Comparison of ENCODE assay signal across 14 cellular contexts in the genomic region with DNA sequence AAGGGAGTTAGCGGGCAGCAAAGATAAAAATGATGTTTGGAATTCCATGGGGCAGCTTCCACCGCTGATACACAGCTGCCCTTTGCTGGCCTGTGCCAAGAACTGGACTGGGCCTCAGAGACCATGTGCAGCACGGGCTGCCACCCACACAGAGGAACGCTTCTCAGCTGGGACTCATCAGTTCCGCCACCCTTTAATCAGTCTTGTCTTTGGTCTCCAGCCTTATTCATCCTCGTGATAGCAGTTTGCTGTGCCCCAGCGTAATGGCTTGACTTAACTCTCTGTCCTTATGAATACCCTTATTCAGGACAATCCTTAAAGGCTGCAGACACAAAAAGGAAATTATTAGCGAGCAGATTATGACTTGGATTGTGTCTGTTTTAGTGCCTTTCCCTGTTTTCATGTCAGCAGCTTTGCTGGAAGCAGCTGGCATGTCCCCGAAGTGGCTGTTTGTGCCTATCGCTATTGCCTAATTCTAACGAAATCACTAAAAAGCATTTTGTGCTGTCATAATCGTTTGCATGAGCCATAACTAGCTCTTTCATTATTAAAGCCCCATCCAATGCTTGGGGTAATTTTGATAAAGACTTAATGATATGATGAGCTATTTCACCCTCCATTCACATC.
DNase-seq lines count a peak whose midpoint lies in the region; ATAC-seq and TF ChIP-seq lines count a peak whose summit lies in the region.
"Had no signal": no experiment of that assay in that cellular context is flagged by ENCODE, and none has a peak within 500 bp of the region (broad histone marks: within the 10 kb centered on the region; RNA-seq: fewer than 3 reads in every experiment).

No MANE protein-coding gene starts in this region.

- peak overlapping the region; percentile 21; the same call in 1 of the 2 replicates for H2AFZ ChIP-seq in GM23248

- WGBS in GM23248 (ENCODE audit: low coverage in 1 of 2, low lambda C conversion rate in 2 of 2, missing lambda C conversion rate in 2 of 2), 2 experiments, result 4% methylated on average over 12 of the region's 12 CpGs

- no peaks in the 10 kb centered on the region for H3K79me2 ChIP-seq in GM23248 (ENCODE audit: insufficient read depth)

- no peaks in the 10 kb centered on the region for H3K9me3 ChIP-seq in GM23248 (ENCODE audit: low read depth)
- H3K9me3 ChIP-seq: neutrophil had no signal

- no peak for TF ChIP-seq CTCF in chondrocyte (IDR thresholded peaks at IDR 0.05)

- intact Hi-C loops in left ventricle myocardium superior (cut with micrococcal nuclease), result no loop called here

- H3K36me3 Mint-ChIP-seq in natural killer cell treated with Interleukin-12 subunit alpha and Interleukin-12 subunit beta and Interleukin-15 and Interleukin-18, amount 100 ng/mL, for 72 hours, result no peaks in the 10 kb centered on the region
- no peaks in the 10 kb centered on the region for H3K36me3 Mint-ChIP-seq in chondrocyte (ENCODE audit: low read depth)

- peak; percentile 68 for DNase-seq in GM23248
- peak; percentile 49 for DNase-seq in left ventricle myocardium superior
- DNase-seq in putamen (ENCODE audit: low spot score), result peak; percentile 86
- no peak for DNase-seq in activated T-cell treated with anti-CD3 and anti-CD28 coated beads, Interleukin-2, amount 50 U/mL, for 1 hour
- DNase-seq in natural killer cell treated with Interleukin-12 subunit alpha and Interleukin-12 subunit beta and Interleukin-15 and Interleukin-18, amount 100 ng/mL, for 72 hours (ENCODE audit: low spot score), result no peak
- DNase-seq in chondrocyte (ENCODE audit: low spot score), result no peak
- DNase-seq: CD8-positive, alpha-beta memory T cell; NCI-H510A; SHP77 treated with DMSO at 0.1 percent for 48 hours; stimulated activated CD4-positive, alpha-beta T cell treated with anti-CD3 and anti-CD28 coated beads, Interleukin-2, amount 100 ng/mL, for 48 hours; stimulated activated naive CD4-positive, alpha-beta T cell treated with Interleukin-2 at 50 U/mL for 16 hours had no signal

- H3K27me3 ChIP-seq in GM23248 (replicated peaks; ENCODE audit: insufficient read depth), result no peaks in the 10 kb centered on the region
- H3K27me3 ChIP-seq: neutrophil had no signal

- ATAC-seq in left ventricle myocardium superior (peak; percentile 81), HG03097 (IDR thresholded peaks at IDR 0.05; ENCODE audit: low FRiP score, unreplicated experiment) (no peak)
- ATAC-seq in natural killer cell treated with Interleukin-12 subunit alpha and Interleukin-12 subunit beta and Interleukin-15 and Interleukin-18, amount 100 ng/mL, for 72 hours, result no peak

- H3K4me3 Mint-ChIP-seq in natural killer cell treated with Interleukin-12 subunit alpha and Interleukin-12 subunit beta and Interleukin-15 and Interleukin-18, amount 100 ng/mL, for 72 hours, result no peak overlapping the region
- no peak overlapping the region for H3K4me3 Mint-ChIP-seq in chondrocyte (ENCODE audit: unreplicated experiment)
- H3K4me3 Mint-ChIP-seq: CD8-positive, alpha-beta memory T cell had no signal

- H3K9me2 ChIP-seq in GM23248 (ENCODE audit: insufficient read depth), result no peaks in the 10 kb centered on the region

- peaks cover 8% of the 10 kb centered on the region; the same call in 1 of the 2 replicates for H3F3A ChIP-seq in GM23248 (ENCODE audit: insufficient read depth)

- H3K4me3 ChIP-seq in GM23248, result no peak overlapping the region

- H3K4me1 Mint-ChIP-seq in natural killer cell treated with Interleukin-12 subunit alpha and Interleukin-12 subunit beta and Interleukin-15 and Interleukin-18, amount 100 ng/mL, for 72 hours (ENCODE audit: low read depth in 2 of 2), result no peaks in the 10 kb centered on the region
- peaks cover 10% of the 10 kb centered on the region for H3K4me1 Mint-ChIP-seq in chondrocyte (ENCODE audit: low read depth)
- H3K4me1 Mint-ChIP-seq: CD8-positive, alpha-beta memory T cell had no signal

- in situ Hi-C loops in GM23248 (cut with MboI), result no loop called here

- H3K4me1 ChIP-seq in GM23248 (ENCODE audit: insufficient read depth), result peaks cover 19% of the 10 kb centered on the region

- no peak overlapping the region for H3K27ac Mint-ChIP-seq in natural killer cell treated with Interleukin-12 subunit alpha and Interleukin-12 subunit beta and Interleukin-15 and Interleukin-18, amount 100 ng/mL, for 72 hours
- no peak overlapping the region for H3K27ac Mint-ChIP-seq in chondrocyte (ENCODE audit: unreplicated experiment)
- H3K27ac Mint-ChIP-seq: CD8-positive, alpha-beta memory T cell had no signal

- H3K36me3 ChIP-seq in GM23248 (ENCODE audit: low read depth), result no peaks in the 10 kb centered on the region; the same call in 1 of the 2 replicates

- H3K27ac ChIP-seq in GM23248 (no peak overlapping the region), cingulate gyrus (ENCODE audit: low read depth, low read length) (peak overlapping the region; percentile 34)
- H3K27ac ChIP-seq: neutrophil had no signal

- no peaks in the 10 kb centered on the region for H4K20me1 ChIP-seq in GM23248 (ENCODE audit: insufficient read depth)

- no peak overlapping the region for H3K9ac ChIP-seq in GM23248

- H3K27me3 Mint-ChIP-seq in natural killer cell treated with Interleukin-12 subunit alpha and Interleukin-12 subunit beta and Interleukin-15 and Interleukin-18, amount 100 ng/mL, for 72 hours, result peaks cover 7 to 9% of the 10 kb centered on the region in 2 donors
- H3K27me3 Mint-ChIP-seq in chondrocyte (ENCODE audit: low read depth), result peaks cover under 1% of the 10 kb centered on the region

- H3K9me3 Mint-ChIP-seq in natural killer cell treated with Interleukin-12 subunit alpha and Interleukin-12 subunit beta and Interleukin-15 and Interleukin-18, amount 100 ng/mL, for 72 hours, result no peaks in the 10 kb centered on the region
- no peaks in the 10 kb centered on the region for H3K9me3 Mint-ChIP-seq in chondrocyte (ENCODE audit: low read depth)
- H3K9me3 Mint-ChIP-seq: CD8-positive, alpha-beta memory T cell had no signal

- peak overlapping the region; percentile 30 for H3K4me2 ChIP-seq in GM23248 (ENCODE audit: unreplicated experiment)

Comparison
In these comparisons a context has a peak if more than half of its experiments do, and no peak if none do; other contexts are left out.
1. DNase-seq: peak in GM23248 (single experiment), left ventricle myocardium superior (single experiment) and putamen (single experiment); none in activated T-cell treated with anti-CD3 and anti-CD28 coated beads, Interleukin-2, amount 50 U/mL, for 1 hour (single experiment), natural killer cell treated with Interleukin-12 subunit alpha and Interleukin-12 subunit beta and Interleukin-15 and Interleukin-18, amount 100 ng/mL, for 72 hours (single experiment) and chondrocyte (single experiment).